ENCODE assay signal across 27 cellular contexts in genomic region chr6:161641175-161641574, GRCh38.
"Had no signal": no experiment of that assay in that cellular context is flagged by ENCODE, and none has a peak within 500 bp of the region (broad histone marks: within the 10 kb centered on the region; RNA-seq: fewer than 3 reads in every experiment).

No MANE protein-coding gene starts in this region.

- H3K9ac ChIP-seq: parathyroid adenoma had no signal

- H3K4me1 ChIP-seq: left ventricle myocardium inferior, parathyroid adenoma, right atrium auricular region, stomach, testis, transverse colon, uterus had no signal

- H2AFZ ChIP-seq: parathyroid adenoma had no signal

- H3K9me3 ChIP-seq: left ventricle myocardium inferior, mucosa of descending colon, neutrophil, right atrium auricular region, testis, thyroid gland, transverse colon, uterus had no signal

- H3K79me2 ChIP-seq: parathyroid adenoma had no signal

- H3K36me3 ChIP-seq: left ventricle myocardium inferior, neutrophil, right atrium auricular region, stomach, thyroid gland, transverse colon, uterus had no signal

- H3K4me1 Mint-ChIP-seq: naive thymus-derived CD4-positive, alpha-beta T cell; stimulated activated naive B cell treated with anti-CD40 and anti-IgM and Interleukin-4, amounts not matched to agents 10 μg/mL and 1 μg/mL and 100 μg/mL, for 72 hours had no signal

- H3K4me3 Mint-ChIP-seq: naive thymus-derived CD4-positive, alpha-beta T cell; natural killer cell treated with Interleukin-12 subunit alpha and Interleukin-12 subunit beta and Interleukin-15 and Interleukin-18, amount 100 ng/mL, for 72 hours; neural crest cell; stimulated activated naive B cell treated with anti-CD40 and anti-IgM and Interleukin-4, amounts not matched to agents 10 μg/mL and 1 μg/mL and 100 μg/mL, for 72 hours had no signal

- H3K27ac ChIP-seq: left ventricle myocardium inferior, neutrophil, parathyroid adenoma, right atrium auricular region, skin epidermis, stomach, testis, thyroid gland, transverse colon, uterus had no signal

- H3K36me3 Mint-ChIP-seq: natural killer cell treated with Interleukin-12 subunit alpha and Interleukin-12 subunit beta and Interleukin-15 and Interleukin-18, amount 100 ng/mL, for 72 hours had no signal

- H3K9me3 Mint-ChIP-seq: natural killer cell treated with Interleukin-12 subunit alpha and Interleukin-12 subunit beta and Interleukin-15 and Interleukin-18, amount 100 ng/mL, for 72 hours had no signal

- H3K27me3 ChIP-seq: neutrophil, right atrium auricular region, stomach, testis, thyroid gland, transverse colon, uterus had no signal

- ATAC-seq: mucosa of descending colon; naive thymus-derived CD4-positive, alpha-beta T cell; natural killer cell treated with Interleukin-12 subunit alpha and Interleukin-12 subunit beta and Interleukin-15 and Interleukin-18, amount 100 ng/mL, for 72 hours; sciatic nerve; stimulated activated naive B cell treated with anti-CD40 and anti-IgM and Interleukin-4, amounts not matched to agents 10 μg/mL and 1 μg/mL and 100 μg/mL, for 72 hours; stimulated activated naive CD8-positive, alpha-beta T cell treated with anti-CD3 and anti-CD28 coated beads, Interleukin-15, Interleukin-2, amounts not matched to agents 100 U/mL and 50 U/mL, for 24 hours had no signal

- H3K27me3 Mint-ChIP-seq: stimulated activated naive B cell treated with anti-CD40 and anti-IgM and Interleukin-4, amounts not matched to agents 10 μg/mL and 1 μg/mL and 100 μg/mL, for 72 hours had no signal

- H3K4me3 ChIP-seq: left ventricle myocardium inferior, lung, mucosa of descending colon, right atrium auricular region, skin epidermis, stomach, testis, thyroid gland, transverse colon, uterus had no signal

- DNase-seq: islet precursor cell; left ventricle myocardium inferior; mesendoderm; midbrain; mucosa of descending colon; naive thymus-derived CD4-positive, alpha-beta T cell; occipital lobe; stimulated activated CD4-positive, alpha-beta T cell treated with anti-CD3 and anti-CD28 coated beads, Interleukin-12 subunit alpha, Interleukin-12 subunit beta, amount 100 ng/mL, for 4 hours; stimulated activated CD4-positive, alpha-beta T cell treated with anti-CD3 and anti-CD28 coated beads, Interleukin-15, amount 100 ng/mL, for 24 hours; stimulated activated CD4-positive, alpha-beta T cell treated with anti-CD3 and anti-CD28 coated beads, Interleukin-2, amount 100 ng/mL, for 24 hours; stimulated activated CD4-positive, alpha-beta T cell treated with anti-CD3 and anti-CD28 coated beads, Interleukin-4, amount 100 ng/mL, for 1 hour; stimulated activated naive B cell treated with anti-CD40 and anti-IgM and Interleukin-4, amounts not matched to agents 10 μg/mL and 1 μg/mL and 100 μg/mL, for 72 hours; stimulated activated naive CD8-positive, alpha-beta T cell treated with anti-CD3 and anti-CD28 coated beads, Interleukin-15, Interleukin-2, amounts not matched to agents 100 U/mL and 50 U/mL, for 24 hours; stomach; testis; thyroid gland; transverse colon; uterus had no signal

- H3K27ac Mint-ChIP-seq: naive thymus-derived CD4-positive, alpha-beta T cell; natural killer cell treated with Interleukin-12 subunit alpha and Interleukin-12 subunit beta and Interleukin-15 and Interleukin-18, amount 100 ng/mL, for 72 hours; progenitor cell of endocrine pancreas; stimulated activated naive B cell treated with anti-CD40 and anti-IgM and Interleukin-4, amounts not matched to agents 10 μg/mL and 1 μg/mL and 100 μg/mL, for 72 hours had no signal
